8 cellular contexts compared by ENCODE assay signal in the genomic region with DNA sequence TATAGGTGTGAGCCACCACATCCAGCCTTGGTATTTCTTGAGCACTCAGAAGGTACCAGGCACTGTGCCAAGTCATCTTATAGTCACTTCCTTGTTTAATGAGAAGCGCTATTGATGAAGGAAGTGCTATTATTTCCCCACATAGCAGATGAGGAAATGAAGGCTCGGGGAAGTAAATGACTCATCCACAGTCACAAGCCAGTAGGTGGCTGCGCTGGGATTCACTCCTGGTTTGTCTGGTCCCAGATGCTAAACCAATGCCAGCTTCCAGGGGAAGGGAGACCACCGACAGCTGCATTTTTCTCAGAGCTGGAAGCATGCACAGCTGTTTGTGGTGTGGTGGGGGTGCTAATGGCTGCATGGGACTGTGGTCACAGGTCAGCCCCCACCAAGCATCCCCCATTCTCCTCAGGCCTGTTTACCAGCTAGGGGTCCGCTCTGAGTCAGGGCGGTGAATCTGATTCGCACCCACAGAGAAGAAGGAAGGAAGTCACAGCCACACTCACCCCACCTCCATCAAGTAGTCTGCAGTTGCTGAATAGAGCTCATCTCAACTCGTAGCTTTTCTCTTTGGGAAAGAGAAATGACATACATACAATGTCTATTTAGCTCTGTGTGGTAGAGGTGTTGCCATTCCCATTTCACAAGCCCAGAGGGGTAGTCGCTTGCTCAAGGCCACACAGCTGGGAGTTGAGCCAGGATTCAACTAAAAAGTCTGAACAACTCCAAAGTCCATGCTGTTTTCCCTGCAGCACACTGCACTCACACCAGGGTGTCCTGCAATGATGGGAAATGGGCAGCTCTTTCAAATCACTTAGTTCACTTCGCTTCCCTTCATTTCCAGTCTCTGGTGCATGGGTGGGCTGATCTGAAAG. TPM values are rescaled to one million over a fixed set of nuclear protein-coding genes. Genes with fewer than 3 reads are reported as not detected.
DNase-seq lines count a peak whose midpoint lies in the region; ATAC-seq and TF ChIP-seq lines count a peak whose summit lies in the region.

No MANE protein-coding gene starts in this region.

- 61 to 74% (median 64%) methylated on average over 9 to 10 of the region's 10 CpGs for WGBS in adrenal gland, 4 donors

- H3K4me1 ChIP-seq in adrenal gland (replicated peaks in 1 of 2): peaks cover 5 to 16% of the 10 kb centered on the region in 2 donors

- H3K4me3 Mint-ChIP-seq in memory B cell: peak overlapping the region; percentile 65
- peak overlapping the region in 1 of 2 donors; percentile 20 for H3K4me3 Mint-ChIP-seq in stimulated activated naive B cell treated with anti-CD40 and anti-IgM and Interleukin-4, amounts not matched to agents 10 μg/mL and 1 μg/mL and 100 μg/mL, for 72 hours

- no peak for TF ChIP-seq CTCF in adrenal gland (IDR thresholded peaks at IDR 0.05)

- ATAC-seq in memory B cell (ENCODE audit: low read depth) (peak; percentile 83), GM19035 (IDR thresholded peaks at IDR 0.05; ENCODE audit: unreplicated experiment) (no peak), GM19467 (IDR thresholded peaks at IDR 0.05; ENCODE audit: unreplicated experiment) (no peak), GM21360 (IDR thresholded peaks at IDR 0.05; ENCODE audit: unreplicated experiment) (no peak)
- peak; percentile 71 to 75 for ATAC-seq in stimulated activated naive B cell treated with anti-CD40 and anti-IgM and Interleukin-4, amounts not matched to agents 10 μg/mL and 1 μg/mL and 100 μg/mL, for 72 hours (replicated peaks)

- H3K4me1 Mint-ChIP-seq in memory B cell: peaks cover 44% of the 10 kb centered on the region
- H3K4me1 Mint-ChIP-seq in stimulated activated naive B cell treated with anti-CD40 and anti-IgM and Interleukin-4, amounts not matched to agents 10 μg/mL and 1 μg/mL and 100 μg/mL, for 72 hours: peaks cover 59 to 65% of the 10 kb centered on the region in 2 donors

- no peaks in the 10 kb centered on the region for H3K36me3 ChIP-seq in adrenal gland (replicated peaks in 1 of 2)

- H3K27ac Mint-ChIP-seq in memory B cell: peak overlapping the region; percentile 84
- H3K27ac Mint-ChIP-seq in stimulated activated naive B cell treated with anti-CD40 and anti-IgM and Interleukin-4, amounts not matched to agents 10 μg/mL and 1 μg/mL and 100 μg/mL, for 72 hours: peak overlapping the region; percentile 54

- no peaks in the 10 kb centered on the region for H3K36me3 Mint-ChIP-seq in memory B cell
- H3K36me3 Mint-ChIP-seq in stimulated activated naive B cell treated with anti-CD40 and anti-IgM and Interleukin-4, amounts not matched to agents 10 μg/mL and 1 μg/mL and 100 μg/mL, for 72 hours: no peaks in the 10 kb centered on the region

- peaks cover 21% of the 10 kb centered on the region for H3K27me3 Mint-ChIP-seq in memory B cell
- H3K27me3 Mint-ChIP-seq in stimulated activated naive B cell treated with anti-CD40 and anti-IgM and Interleukin-4, amounts not matched to agents 10 μg/mL and 1 μg/mL and 100 μg/mL, for 72 hours: peaks cover 24 to 29% of the 10 kb centered on the region in 2 donors

- H3K27ac ChIP-seq in adrenal gland: peak overlapping the region in 1 of 5 donors; percentile 74

- no peaks in the 10 kb centered on the region for H3K9me3 ChIP-seq in adrenal gland (replicated peaks in 1 of 3)

- TF ChIP-seq POLR2A in adrenal gland (IDR thresholded peaks at IDR 0.05): no peak

- H3K4me3 ChIP-seq in adrenal gland: no peak overlapping the region

- peaks cover 15% of the 10 kb centered on the region for H3K27me3 ChIP-seq in adrenal gland

- no peaks in the 10 kb centered on the region for H3K9me3 Mint-ChIP-seq in memory B cell
- no peaks in the 10 kb centered on the region for H3K9me3 Mint-ChIP-seq in stimulated activated naive B cell treated with anti-CD40 and anti-IgM and Interleukin-4, amounts not matched to agents 10 μg/mL and 1 μg/mL and 100 μg/mL, for 72 hours

- DNase-seq in HS-5 (ENCODE audit: low read depth) (peak; percentile 59), T follicular helper cell (ENCODE audit: low read depth) (peak; percentile 34), adrenal gland (peak in 5 of 7 donors; percentile 38 to 71 (median 62)), memory B cell (ENCODE audit: low spot score in 2 of 2) (peak in 1 of 2 donors; percentile 38)
- DNase-seq in stimulated activated naive B cell treated with anti-CD40 and anti-IgM and Interleukin-4, amounts not matched to agents 10 μg/mL and 1 μg/mL and 100 μg/mL, for 72 hours: peak; percentile 38

- intact Hi-C loops in adrenal gland (cut with DNase I): loop anchor here in 1 of 2 donors (10.0 kb wide), 1 partner anchor 254 kb away; no protein-coding TSS in a partner anchor

RNA-seq across cellular contexts. Expression of a gene that starts 6.3 kb away (rescaled TPM):
- 10 to 100 TPM in 2 of 8 donors, 1 to 10 TPM in 6; 2.3 to 17.0 (median 7.3) TPM for total RNA-seq in adrenal gland
- polyA plus RNA-seq in adrenal gland: 1 to 10 TPM; 2.1 to 2.4 (median 2.2) TPM

Comparison
In these comparisons a context has a peak if more than half of its experiments do, and no peak if none do; other contexts are left out.
1. ATAC-seq: peak in memory B cell (single experiment) and stimulated activated naive B cell treated with anti-CD40 and anti-IgM and Interleukin-4, amounts not matched to agents 10 μg/mL and 1 μg/mL and 100 μg/mL, for 72 hours (2 of 2); none in GM19035 (single experiment), GM19467 (single experiment) and GM21360 (single experiment).